13 cellular contexts compared by ENCODE assay signal in the genomic region with DNA sequence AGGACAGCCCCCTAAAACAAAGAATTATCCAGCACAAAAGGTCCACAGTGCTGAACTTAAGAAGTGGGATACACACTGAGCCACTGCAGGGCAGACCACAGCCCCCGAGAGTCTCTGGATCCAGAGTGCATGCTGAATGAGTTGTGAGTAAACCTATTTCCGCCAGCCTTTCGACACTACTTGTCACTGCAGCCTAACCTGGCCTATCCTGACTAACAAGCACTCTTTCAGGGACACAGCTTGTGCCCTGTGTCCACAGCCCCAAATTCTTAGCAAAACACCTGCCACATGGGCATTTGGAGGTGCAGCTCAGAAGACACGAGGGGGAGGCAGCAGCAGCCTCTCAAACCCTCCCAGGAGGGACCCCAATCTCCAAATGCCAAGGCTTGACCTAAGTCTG.
"Had no signal": no experiment of that assay in that cellular context is flagged by ENCODE, and none has a peak within 500 bp of the region (broad histone marks: within the 10 kb centered on the region; RNA-seq: fewer than 3 reads in every experiment).

No MANE protein-coding gene starts in this region.

- H3K9me3 ChIP-seq: adrenal gland, prostate gland, tibial nerve, uterus had no signal

- H3K27ac ChIP-seq: adrenal gland had no signal

- H3K9me3 Mint-ChIP-seq: activated B cell treated with CpG ODN at 0.5 μM for 24 hours had no signal

- DNase-seq: activated B cell treated with CpG ODN at 0.5 μM for 24 hours; activated CD4-positive, alpha-beta T cell treated with anti-CD3 and anti-CD28 coated beads for 48 hours; activated naive CD4-positive, alpha-beta T cell treated with Interleukin-2 at 50 U/mL for 16 hours; adrenal gland; kidney glomerular epithelial cell; mesendoderm; nephron progenitor cell; stimulated activated CD4-positive, alpha-beta T cell treated with anti-CD3 and anti-CD28 coated beads, Interleukin-2, amount 100 ng/mL, for 24 hours; T-helper 2 cell; uterus had no signal

- H3K4me1 ChIP-seq: adrenal gland had no signal

- H3K4me3 Mint-ChIP-seq: activated B cell treated with CpG ODN at 0.5 μM for 24 hours, nephron progenitor cell had no signal

- FAIRE-seq: endometrium had no signal

- H3K36me3 ChIP-seq: adrenal gland, prostate gland, tibial nerve, uterus had no signal

- H3K27ac Mint-ChIP-seq: activated B cell treated with CpG ODN at 0.5 μM for 24 hours had no signal

- H3K27me3 ChIP-seq: adrenal gland, tibial nerve, uterus had no signal

- H3K4me3 ChIP-seq: adrenal gland, prostate gland, tibial nerve, uterus had no signal
